Comparison of ENCODE assay signal across 9 cellular contexts in the genomic region with DNA sequence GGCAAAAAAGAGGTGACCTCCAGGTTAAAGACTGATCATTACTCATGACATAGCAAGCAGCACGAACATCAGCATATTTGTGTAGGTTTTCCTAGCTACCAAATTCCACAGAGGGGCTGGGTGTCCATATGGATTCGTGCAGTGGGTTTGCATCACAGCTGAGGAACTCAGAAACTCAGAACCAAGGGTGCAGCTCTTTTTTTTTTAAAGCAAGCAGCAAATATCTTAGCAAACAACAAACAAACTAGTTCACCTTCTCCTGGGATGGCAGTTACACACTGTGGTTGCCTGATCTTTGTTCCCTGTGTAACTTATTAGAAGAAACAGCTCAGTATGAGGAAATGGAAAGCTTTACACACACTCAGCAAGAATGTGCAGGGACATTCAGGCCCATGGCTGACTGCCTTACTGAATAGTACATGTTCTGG. TPM values are rescaled to one million over a fixed set of nuclear protein-coding genes. Genes with fewer than 3 reads are reported as not detected.
DNase-seq lines count a peak whose midpoint lies in the region; TF ChIP-seq lines count a peak whose summit lies in the region.
"Had no signal": no experiment of that assay in that cellular context is flagged by ENCODE, and none has a peak within 500 bp of the region (broad histone marks: within the 10 kb centered on the region; RNA-seq: fewer than 3 reads in every experiment).

No MANE protein-coding gene starts in this region.

- H3K79me1 ChIP-seq in neuronal stem cell (ENCODE audit: low read depth, low read length) = peaks cover 3% of the 10 kb centered on the region

- H3K14ac ChIP-seq in neuronal stem cell (ENCODE audit: low read length) = no peak overlapping the region

- peak; percentile 92 for DNase-seq in Caki2 (ENCODE audit: low read depth)
- peak; percentile 70 for DNase-seq in LNCaP clone FGC (ENCODE audit: low read depth)
- peak; percentile 87 to 88 for DNase-seq in cardiac fibroblast (ENCODE audit: low read depth in 2 of 2)
- DNase-seq in mucosa of gallbladder (ENCODE audit: low spot score) = peak; percentile 46
- DNase-seq in DMS153 treated with DMSO at 0.1 percent for 48 hours (lab: John Stamatoyannopoulos, UW; ENCODE audit: unreplicated experiment) = no peak
- no peak for DNase-seq in NCI-H1694 (lab: John Stamatoyannopoulos, UW)
- no peak for DNase-seq in neuronal stem cell (ENCODE audit: low spot score)
- DNase-seq in DMS53 (lab: John Stamatoyannopoulos, UW) = no peak

- H2BK5ac ChIP-seq in neuronal stem cell (ENCODE audit: low read length) = no peak overlapping the region

- H3K4me3 ChIP-seq in LNCaP clone FGC (ENCODE audit: low read depth, low read length) (0 out of 2 replicates have a peak overlapping the region, but pooled peaks have one; percentile 0), cardiac fibroblast (replicated peaks in 1 of 2; ENCODE audit: low read depth in 2 of 2, low read length in 2 of 2) (no peak overlapping the region), neuronal stem cell (ENCODE audit: low read length in 2 of 2) (no peak overlapping the region)
- H3K4me3 ChIP-seq: lung had no signal

- no peak overlapping the region for H2BK120ac ChIP-seq in neuronal stem cell (ENCODE audit: low read depth, low read length)

- H2BK12ac ChIP-seq in neuronal stem cell (ENCODE audit: low read length) = no peak overlapping the region

- H4K8ac ChIP-seq in neuronal stem cell (ENCODE audit: low read depth, low read length) = no peak overlapping the region

- H2AK5ac ChIP-seq in neuronal stem cell (ENCODE audit: low read depth, low read length) = no peak overlapping the region

- H3K27me3 ChIP-seq in neuronal stem cell (ENCODE audit: control insufficient read depth in 3 of 3, insufficient read depth in 3 of 3, low read depth in 1 of 3, low read length in 3 of 3) = peaks cover 0 to 2% (median 0%) of the 10 kb centered on the region in 3 experiments

- peaks cover 1 to 2% of the 10 kb centered on the region in 2 donors for H3K4me1 ChIP-seq in neuronal stem cell (ENCODE audit: control insufficient read depth in 2 of 2, insufficient read depth in 1 of 2, low read depth in 1 of 2, low read length in 2 of 2)

- H3K4ac ChIP-seq in neuronal stem cell (ENCODE audit: low read length) = no peak overlapping the region

- H3K36me3 ChIP-seq in neuronal stem cell (replicated peaks in 1 of 2; ENCODE audit: control insufficient read depth in 2 of 2, insufficient read depth in 2 of 2, low read length in 2 of 2) = no peaks in the 10 kb centered on the region

- H3K23ac ChIP-seq in neuronal stem cell (ENCODE audit: low read depth, low read length, poor library complexity) = no peak overlapping the region

- WGBS in neuronal stem cell (ENCODE audit: extremely low coverage in 2 of 2, insufficient read length in 2 of 2, insufficient replicate concordance in 1 of 2), 2 donors = no CpG with 5 or more reads among the region's 2 CpGs

- in situ Hi-C loops in Caki2 (cut with HindIII; ENCODE audit: low pct_unique_long_range_greater_than_20kb, low sequenced_read_pairs) = no loop called here

- no peak overlapping the region for H4K91ac ChIP-seq in neuronal stem cell (ENCODE audit: low read depth, low read length, poor library complexity)

- no peak overlapping the region for H2BK15ac ChIP-seq in neuronal stem cell (ENCODE audit: low read length)

- H3K4me2 ChIP-seq in neuronal stem cell (ENCODE audit: insufficient read depth, low read length, poor library complexity, severe bottlenecking) = no peak overlapping the region

- no peak overlapping the region for H3K18ac ChIP-seq in neuronal stem cell (ENCODE audit: low read length)

- TF ChIP-seq CTCF in LNCaP clone FGC (IDR thresholded peaks at IDR 0.05; ENCODE audit: control insufficient read depth, extremely low read depth, insufficient read depth) (no peak), cardiac fibroblast (IDR thresholded peaks at IDR 0.05; ENCODE audit: low read depth, low read length) (no peak)

- no peak overlapping the region for H3K27ac ChIP-seq in neuronal stem cell (replicated peaks; ENCODE audit: low read length)

- H2AFZ ChIP-seq in neuronal stem cell (ENCODE audit: low read length) = no peak overlapping the region

- H3K9ac ChIP-seq in neuronal stem cell (ENCODE audit: low read depth, low read length, poor library complexity) = no peak overlapping the region

- H3K9me3 ChIP-seq in neuronal stem cell (replicated peaks in 1 of 2; ENCODE audit: control insufficient read depth in 2 of 2, insufficient read depth in 1 of 2, low read depth in 1 of 2, low read length in 2 of 2) = peaks cover 0 to 4% of the 10 kb centered on the region in 2 donors

RNA-seq across cellular contexts. Expression of gene NDFIP2, which starts 4.1 kb away (rescaled TPM):
- 54.3 and 103 TPM in 2 replicates for total RNA-seq in Caki2 (2014; rRNA removed; shearing (Covaris generic); ENCODE audit: low replicate concordance)
- total RNA-seq in mucosa of gallbladder = 46.7 TPM
- polyA plus RNA-seq in neuronal stem cell (2013, experiment 1 of 2) = 11.0 TPM
- polyA plus RNA-seq in neuronal stem cell (2013, experiment 2 of 2) = 11.2 TPM

Comparison
In these comparisons a context has a peak if more than half of its experiments do, and no peak if none do; other contexts are left out.
1. DNase-seq: peak in Caki2 (single experiment), LNCaP clone FGC (single experiment), cardiac fibroblast (2 of 2) and mucosa of gallbladder (single experiment); none in DMS153 treated with DMSO at 0.1 percent for 48 hours (single experiment), NCI-H1694 (single experiment), neuronal stem cell (single experiment) and DMS53 (single experiment).